Comparison of ENCODE assay signal across 2 cellular contexts in the genomic region with DNA sequence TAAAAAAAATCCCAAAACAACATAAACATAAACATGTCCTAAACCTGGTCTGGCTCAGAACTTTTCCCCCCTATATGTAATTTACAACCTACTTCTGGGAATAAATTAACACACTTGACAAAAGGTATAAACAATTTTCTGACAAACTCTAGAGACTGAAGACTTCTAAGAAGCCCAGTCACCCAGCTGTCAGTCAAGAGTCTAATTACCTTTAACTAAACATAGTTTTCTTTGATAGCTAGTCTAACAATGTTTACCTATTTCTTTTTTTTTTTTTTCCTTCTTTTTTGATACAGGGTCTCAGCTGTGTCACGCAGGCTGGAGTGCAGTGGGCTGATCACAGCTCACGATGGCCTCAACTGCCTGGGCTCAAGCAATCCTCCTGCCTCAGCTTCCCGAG.
TF ChIP-seq lines count a peak whose summit lies in the region.

No MANE protein-coding gene starts in this region.

TF ChIP-seq in SK-N-SH, 30 proteins besides CTCF, POLR2A, EP300 and RAD21:
- TF ChIP-seq, protein P1, sequence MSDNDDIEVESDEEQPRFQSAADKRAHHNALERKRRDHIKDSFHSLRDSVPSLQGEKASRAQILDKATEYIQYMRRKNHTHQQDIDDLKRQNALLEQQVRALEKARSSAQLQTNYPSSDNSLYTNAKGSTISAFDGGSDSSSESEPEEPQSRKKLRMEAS (IDR thresholded peaks at IDR 0.05; ENCODE audit: low read depth), result no peak
- TF ChIP-seq FOXJ3 (CRISPR knock-in tag; IDR thresholded peaks at IDR 0.05), result no peak
- no peak for TF ChIP-seq RFX5 (IDR thresholded peaks at IDR 0.05; ENCODE audit: low read length)
- no peak for TF ChIP-seq FOSL2 (IDR thresholded peaks at IDR 0.05; ENCODE audit: borderline replicate concordance, low read depth)
- no peak for TF ChIP-seq CHD2 (IDR thresholded peaks at IDR 0.05; ENCODE audit: low read length, partially characterized antibody)
- no peak for TF ChIP-seq GABPA (IDR thresholded peaks at IDR 0.05; ENCODE audit: low read depth)
- TF ChIP-seq, protein P2, sequence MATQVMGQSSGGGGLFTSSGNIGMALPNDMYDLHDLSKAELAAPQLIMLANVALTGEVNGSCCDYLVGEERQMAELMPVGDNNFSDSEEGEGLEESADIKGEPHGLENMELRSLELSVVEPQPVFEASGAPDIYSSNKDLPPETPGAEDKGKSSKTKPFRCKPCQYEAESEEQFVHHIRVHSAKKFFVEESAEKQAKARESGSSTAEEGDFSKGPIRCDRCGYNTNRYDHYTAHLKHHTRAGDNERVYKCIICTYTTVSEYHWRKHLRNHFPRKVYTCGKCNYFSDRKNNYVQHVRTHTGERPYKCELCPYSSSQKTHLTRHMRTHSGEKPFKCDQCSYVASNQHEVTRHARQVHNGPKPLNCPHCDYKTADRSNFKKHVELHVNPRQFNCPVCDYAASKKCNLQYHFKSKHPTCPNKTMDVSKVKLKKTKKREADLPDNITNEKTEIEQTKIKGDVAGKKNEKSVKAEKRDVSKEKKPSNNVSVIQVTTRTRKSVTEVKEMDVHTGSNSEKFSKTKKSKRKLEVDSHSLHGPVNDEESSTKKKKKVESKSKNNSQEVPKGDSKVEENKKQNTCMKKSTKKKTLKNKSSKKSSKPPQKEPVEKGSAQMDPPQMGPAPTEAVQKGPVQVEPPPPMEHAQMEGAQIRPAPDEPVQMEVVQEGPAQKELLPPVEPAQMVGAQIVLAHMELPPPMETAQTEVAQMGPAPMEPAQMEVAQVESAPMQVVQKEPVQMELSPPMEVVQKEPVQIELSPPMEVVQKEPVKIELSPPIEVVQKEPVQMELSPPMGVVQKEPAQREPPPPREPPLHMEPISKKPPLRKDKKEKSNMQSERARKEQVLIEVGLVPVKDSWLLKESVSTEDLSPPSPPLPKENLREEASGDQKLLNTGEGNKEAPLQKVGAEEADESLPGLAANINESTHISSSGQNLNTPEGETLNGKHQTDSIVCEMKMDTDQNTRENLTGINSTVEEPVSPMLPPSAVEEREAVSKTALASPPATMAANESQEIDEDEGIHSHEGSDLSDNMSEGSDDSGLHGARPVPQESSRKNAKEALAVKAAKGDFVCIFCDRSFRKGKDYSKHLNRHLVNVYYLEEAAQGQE (IDR thresholded peaks at IDR 0.05; ENCODE audit: low read depth, low read length), result no peak
- TF ChIP-seq NRF1 (IDR thresholded peaks at IDR 0.05; ENCODE audit: low read depth, low read length), result no peak
- TF ChIP-seq SIN3A (IDR thresholded peaks at IDR 0.05; ENCODE audit: borderline replicate concordance, low read depth, low read length), result no peak
- TF ChIP-seq, protein P3, sequence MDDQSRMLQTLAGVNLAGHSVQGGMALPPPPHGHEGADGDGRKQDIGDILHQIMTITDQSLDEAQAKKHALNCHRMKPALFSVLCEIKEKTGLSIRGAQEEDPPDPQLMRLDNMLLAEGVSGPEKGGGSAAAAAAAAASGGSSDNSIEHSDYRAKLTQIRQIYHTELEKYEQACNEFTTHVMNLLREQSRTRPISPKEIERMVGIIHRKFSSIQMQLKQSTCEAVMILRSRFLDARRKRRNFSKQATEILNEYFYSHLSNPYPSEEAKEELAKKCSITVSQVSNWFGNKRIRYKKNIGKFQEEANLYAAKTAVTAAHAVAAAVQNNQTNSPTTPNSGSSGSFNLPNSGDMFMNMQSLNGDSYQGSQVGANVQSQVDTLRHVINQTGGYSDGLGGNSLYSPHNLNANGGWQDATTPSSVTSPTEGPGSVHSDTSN (IDR thresholded peaks at IDR 0.05), result no peak
- TF ChIP-seq ELF1 (IDR thresholded peaks at IDR 0.05), result no peak
- TF ChIP-seq RCOR1 (IDR thresholded peaks at IDR 0.05; ENCODE audit: low read length), result no peak
- TF ChIP-seq TAF1 (IDR thresholded peaks at IDR 0.05; ENCODE audit: borderline replicate concordance, low read depth, low read length), result no peak
- TF ChIP-seq FOXM1 (IDR thresholded peaks at IDR 0.05; ENCODE audit: low read depth), result no peak
TF ChIP-seq in SK-N-SH: peak in this region for 0.

TF ChIP-seq in SK-N-SH treated with all-trans-retinoic acid at 6 μM for 48 hours, 23 proteins besides CTCF, POLR2A, EP300 and RAD21:
- TF ChIP-seq ZFP30 (CRISPR knock-in tag; IDR thresholded peaks at IDR 0.05), result no peak
- no peak for TF ChIP-seq ZNF8 (CRISPR knock-in tag; IDR thresholded peaks at IDR 0.05)
- TF ChIP-seq SNAI2 (CRISPR knock-in tag; IDR thresholded peaks at IDR 0.05), result no peak
- no peak for TF ChIP-seq GLIS3 (CRISPR knock-in tag; IDR thresholded peaks at IDR 0.05)
- no peak for TF ChIP-seq PPARA (CRISPR knock-in tag; IDR thresholded peaks at IDR 0.05; ENCODE audit: borderline replicate concordance)
- no peak for TF ChIP-seq RARB (CRISPR knock-in tag; IDR thresholded peaks at IDR 0.05)
- no peak for TF ChIP-seq OSR1 (CRISPR knock-in tag; IDR thresholded peaks at IDR 0.05)
- no peak for TF ChIP-seq TCF4 (CRISPR knock-in tag; IDR thresholded peaks at IDR 0.05; ENCODE audit: borderline replicate concordance)
- TF ChIP-seq, protein P4, sequence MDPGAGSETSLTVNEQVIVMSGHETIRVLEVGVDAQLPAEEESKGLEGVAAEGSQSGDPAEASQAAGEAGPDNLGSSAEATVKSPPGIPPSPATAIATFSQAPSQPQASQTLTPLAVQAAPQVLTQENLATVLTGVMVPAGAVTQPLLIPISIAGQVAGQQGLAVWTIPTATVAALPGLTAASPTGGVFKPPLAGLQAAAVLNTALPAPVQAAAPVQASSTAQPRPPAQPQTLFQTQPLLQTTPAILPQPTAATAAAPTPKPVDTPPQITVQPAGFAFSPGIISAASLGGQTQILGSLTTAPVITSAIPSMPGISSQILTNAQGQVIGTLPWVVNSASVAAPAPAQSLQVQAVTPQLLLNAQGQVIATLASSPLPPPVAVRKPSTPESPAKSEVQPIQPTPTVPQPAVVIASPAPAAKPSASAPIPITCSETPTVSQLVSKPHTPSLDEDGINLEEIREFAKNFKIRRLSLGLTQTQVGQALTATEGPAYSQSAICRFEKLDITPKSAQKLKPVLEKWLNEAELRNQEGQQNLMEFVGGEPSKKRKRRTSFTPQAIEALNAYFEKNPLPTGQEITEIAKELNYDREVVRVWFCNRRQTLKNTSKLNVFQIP (CRISPR knock-in tag; IDR thresholded peaks at IDR 0.05; ENCODE audit: borderline replicate concordance, low read depth), result no peak
- TF ChIP-seq CSDC2 (CRISPR knock-in tag; IDR thresholded peaks at IDR 0.05), result no peak
- no peak for TF ChIP-seq BACH2 (CRISPR knock-in tag; IDR thresholded peaks at IDR 0.05; ENCODE audit: borderline replicate concordance)
- no peak for TF ChIP-seq ZNF70 (CRISPR knock-in tag; IDR thresholded peaks at IDR 0.05)
- TF ChIP-seq, protein P5, sequence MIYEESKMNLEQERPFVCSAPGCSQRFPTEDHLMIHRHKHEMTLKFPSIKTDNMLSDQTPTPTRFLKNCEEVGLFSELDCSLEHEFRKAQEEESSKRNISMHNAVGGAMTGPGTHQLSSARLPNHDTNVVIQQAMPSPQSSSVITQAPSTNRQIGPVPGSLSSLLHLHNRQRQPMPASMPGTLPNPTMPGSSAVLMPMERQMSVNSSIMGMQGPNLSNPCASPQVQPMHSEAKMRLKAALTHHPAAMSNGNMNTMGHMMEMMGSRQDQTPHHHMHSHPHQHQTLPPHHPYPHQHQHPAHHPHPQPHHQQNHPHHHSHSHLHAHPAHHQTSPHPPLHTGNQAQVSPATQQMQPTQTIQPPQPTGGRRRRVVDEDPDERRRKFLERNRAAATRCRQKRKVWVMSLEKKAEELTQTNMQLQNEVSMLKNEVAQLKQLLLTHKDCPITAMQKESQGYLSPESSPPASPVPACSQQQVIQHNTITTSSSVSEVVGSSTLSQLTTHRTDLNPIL (CRISPR knock-in tag; IDR thresholded peaks at IDR 0.05; ENCODE audit: low read depth), result no peak
